In the genomic region with DNA sequence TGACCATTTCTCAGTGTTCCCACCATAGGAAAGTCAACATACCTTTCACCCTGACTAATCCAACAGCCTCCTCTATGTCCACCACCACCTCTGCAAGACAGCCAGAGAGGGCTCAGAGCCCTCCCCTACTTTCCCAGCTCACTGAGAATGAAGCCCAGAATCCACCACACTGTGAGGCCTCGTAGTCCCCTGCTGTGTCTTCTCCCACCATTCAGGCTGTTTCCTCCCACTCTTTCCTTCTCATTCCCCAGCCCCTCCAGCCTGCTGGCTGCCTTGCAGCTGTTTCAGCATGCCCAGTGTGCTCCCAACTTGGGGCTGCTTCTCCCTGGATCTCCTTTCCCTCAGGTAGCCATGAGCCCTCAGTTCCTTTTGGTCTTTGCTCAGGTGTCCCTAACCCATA, we compare ENCODE assay signal across 11 cellular contexts. TPM values are rescaled to one million over a fixed set of nuclear protein-coding genes. Genes with fewer than 3 reads are reported as not detected.
DNase-seq lines count a peak whose midpoint lies in the region; ATAC-seq and TF ChIP-seq lines count a peak whose summit lies in the region.
"Had no signal": no experiment of that assay in that cellular context is flagged by ENCODE, and none has a peak within 500 bp of the region (broad histone marks: within the 10 kb centered on the region; RNA-seq: fewer than 3 reads in every experiment).

No MANE protein-coding gene starts in this region.

- H3K9me1 ChIP-seq in IMR-90 (ENCODE audit: insufficient read depth, low read length): peaks cover 13% of the 10 kb centered on the region

- peaks cover 15% of the 10 kb centered on the region for H3K36me3 ChIP-seq in IMR-90 (ENCODE audit: control insufficient read depth, insufficient read depth, low read length)

- H3K18ac ChIP-seq in IMR-90 (ENCODE audit: low read depth, low read length): no peak overlapping the region

- no peak overlapping the region for H2BK120ac ChIP-seq in IMR-90 (ENCODE audit: low read depth, low read length)

- peak overlapping the region; percentile 45 for H4K91ac ChIP-seq in IMR-90 (ENCODE audit: insufficient read depth, low read depth, low read length)

- H3K4me3 ChIP-seq in IMR-90 (ENCODE audit: insufficient read depth, low read depth, low read length): no peak overlapping the region
- H3K4me3 ChIP-seq: ascending aorta had no signal

- H4K5ac ChIP-seq in IMR-90 (ENCODE audit: low read depth, low read length): peak overlapping the region; percentile 4; the same call in 1 of the 2 replicates

- ATAC-seq in IMR-90 (ENCODE audit: low read depth) (peak; percentile 50), HG02763 (IDR thresholded peaks at IDR 0.05; ENCODE audit: unreplicated experiment) (no peak)
- ATAC-seq in effector memory CD8-positive, alpha-beta T cell (replicated peaks): no peak
- ATAC-seq: sciatic nerve had no signal

- peaks cover 9% of the 10 kb centered on the region for H4K20me1 ChIP-seq in IMR-90 (ENCODE audit: insufficient read depth, low read length)

- peak overlapping the region; percentile 83 for H2AK9ac ChIP-seq in IMR-90 (replicated peaks; ENCODE audit: low read depth, low read length, poor library complexity)

- peak overlapping the region; percentile 66 for H2AK5ac ChIP-seq in IMR-90 (ENCODE audit: low read depth, low read length)

- H3K27me3 Mint-ChIP-seq in effector memory CD8-positive, alpha-beta T cell: no peaks in the 10 kb centered on the region
- H3K27me3 Mint-ChIP-seq in nephron progenitor cell (ENCODE audit: low read depth, poor library complexity): no peaks in the 10 kb centered on the region

- no peak for TF ChIP-seq RAD21 in IMR-90 (IDR thresholded peaks at IDR 0.05; ENCODE audit: low read length)

- POLR2A ChIA-PET in IMR-90 (lab: Charles Lee; ENCODE audit: unreplicated experiment): no interaction called here

- peak overlapping the region in 1 of 2 experiments; percentile 34; a peak in 2 of 4 replicates for H4K8ac ChIP-seq in IMR-90 (ENCODE audit: low read depth in 2 of 2, low read length in 2 of 2)

- CTCF ChIA-PET in IMR-90 (lab: Yijun Ruan, JAX): interaction anchor here (0.6 kb wide), 1 partner anchor 13 kb away, joined by 5 read pairs; no protein-coding TSS in a partner anchor

- TF ChIP-seq CTCF in C4-2B (conservative IDR thresholded peaks at IDR 0.05) (no peak), IMR-90 (conservative IDR thresholded peaks at IDR 0.05; ENCODE audit: low read depth, low read length) (no peak), nephron progenitor cell (IDR thresholded peaks at IDR 0.05) (no peak)

- H3K4me1 ChIP-seq in IMR-90 (ENCODE audit: control insufficient read depth, insufficient read depth, low read length): peaks cover 8% of the 10 kb centered on the region
- H3K4me1 ChIP-seq: ascending aorta had no signal

- no peak overlapping the region for H3K4me3 Mint-ChIP-seq in effector memory CD8-positive, alpha-beta T cell
- peak overlapping the region; percentile 56 for H3K4me3 Mint-ChIP-seq in nephron progenitor cell

- no TSS peak for BruUV-seq in IMR-90 (replicated peaks; lab: Mats Ljungman, UMichigan)

- H3K9ac ChIP-seq in IMR-90 (ENCODE audit: low read depth, low read length): no peak overlapping the region

- TF ChIP-seq POLR2A in IMR-90 (IDR thresholded peaks at IDR 0.05; ENCODE audit: low read depth, low read length): no peak

- peaks cover 36 to 63% of the 10 kb centered on the region in 2 experiments for H3K79me1 ChIP-seq in IMR-90 (ENCODE audit: low read depth in 1 of 2, low read length in 2 of 2)

- dilution Hi-C loops in IMR-90 (cut with HindIII; ENCODE audit: low sequenced_read_pairs, unreplicated experiment): no loop called here

- peak overlapping the region; percentile 2 to 74 for H3K27ac Mint-ChIP-seq in effector memory CD8-positive, alpha-beta T cell
- peak overlapping the region; percentile 94 for H3K27ac Mint-ChIP-seq in nephron progenitor cell

- no peaks in the 10 kb centered on the region for H3K27me3 ChIP-seq in IMR-90 (ENCODE audit: control insufficient read depth, insufficient read depth, low read length)
- H3K27me3 ChIP-seq: ascending aorta had no signal

- no CpG with 5 or more reads among the region's 1 CpG for WGBS in IMR-90 (ENCODE audit: extremely low coverage in 2 of 2, insufficient read length in 1 of 2), 2 experiments

- H3K56ac ChIP-seq in IMR-90 (ENCODE audit: extremely low read depth, insufficient read depth, low read length): no peak overlapping the region

- H2BK5ac ChIP-seq in IMR-90 (ENCODE audit: low read depth, low read length, poor library complexity, severe bottlenecking): peak overlapping the region; percentile 25

- peak overlapping the region; percentile 99 for H3K27ac ChIP-seq in C4-2B
- peak overlapping the region; percentile 12; the same call in 1 of the 2 replicates for H3K27ac ChIP-seq in IMR-90 (ENCODE audit: insufficient read depth, low read length)

- H3K36me3 Mint-ChIP-seq in effector memory CD8-positive, alpha-beta T cell (ENCODE audit: insufficient read depth): peaks cover 18% of the 10 kb centered on the region
- H3K36me3 Mint-ChIP-seq in nephron progenitor cell (ENCODE audit: low read depth): peaks cover 22% of the 10 kb centered on the region

- no peaks in the 10 kb centered on the region for H3K9me3 ChIP-seq in IMR-90 (ENCODE audit: control insufficient read depth, insufficient read depth, low read length)
- H3K9me3 ChIP-seq: ascending aorta had no signal

- H3K23ac ChIP-seq in IMR-90 (ENCODE audit: low read depth, low read length): 0 out of 2 replicates have a peak overlapping the region, but pooled peaks have one; percentile 35

- intact Hi-C loops in IMR-90 (cut with micrococcal nuclease): no loop called here

- no peak overlapping the region for H3K4me2 ChIP-seq in IMR-90 (ENCODE audit: low read depth, low read length)

- H3K4me1 Mint-ChIP-seq in effector memory CD8-positive, alpha-beta T cell (ENCODE audit: low read depth in 2 of 2): peaks cover 47 to 48% of the 10 kb centered on the region in 2 donors
- peaks cover 25% of the 10 kb centered on the region for H3K4me1 Mint-ChIP-seq in nephron progenitor cell

- peak overlapping the region; percentile 49 for H3K4ac ChIP-seq in IMR-90 (ENCODE audit: low read depth, low read length)

- DNase-seq in IMR-90 (peak; percentile 54), nephron progenitor cell (no peak), COLO829 (ENCODE audit: low spot score) (no peak), hippocampal formation (lab: John Stamatoyannopoulos, UW) (no peak), DMS153 treated with DMSO at 0.1 percent for 48 hours (lab: John Stamatoyannopoulos, UW; ENCODE audit: unreplicated experiment) (no peak)
- DNase-seq in effector memory CD8-positive, alpha-beta T cell: no peak
- DNase-seq: activated CD4-positive, CD25-positive, alpha-beta regulatory T cell had no signal

- H3K9me3 Mint-ChIP-seq in effector memory CD8-positive, alpha-beta T cell: no peaks in the 10 kb centered on the region
- no peaks in the 10 kb centered on the region for H3K9me3 Mint-ChIP-seq in nephron progenitor cell

- H2AFZ ChIP-seq in IMR-90 (replicated peaks; ENCODE audit: low read length, poor library complexity): peak overlapping the region; percentile 47

- H3K14ac ChIP-seq in IMR-90 (replicated peaks; ENCODE audit: low read depth, low read length): peak overlapping the region; percentile 23

- H2BK15ac ChIP-seq in IMR-90 (ENCODE audit: low read depth, low read length): peak overlapping the region; percentile 74; the same call in 1 of the 3 replicates

- H2BK20ac ChIP-seq in IMR-90 (ENCODE audit: low read depth, low read length): 0 out of 2 replicates have a peak overlapping the region, but pooled peaks have one; percentile 1

- in situ Hi-C loops in IMR-90 (cut with MboI; ENCODE audit: low sequenced_read_pairs): no loop called here

TF ChIP-seq in IMR-90, 13 proteins besides CTCF, POLR2A, EP300 and RAD21:
- TF ChIP-seq CEBPB (IDR thresholded peaks at IDR 0.05; ENCODE audit: low read depth, low read length): no peak
- no peak for TF ChIP-seq MAZ (IDR thresholded peaks at IDR 0.05; ENCODE audit: borderline replicate concordance, low read depth, low read length)
- no peak for TF ChIP-seq ELK1 (IDR thresholded peaks at IDR 0.05; ENCODE audit: borderline replicate concordance, low read depth, low read length)
- TF ChIP-seq FOS (IDR thresholded peaks at IDR 0.05; ENCODE audit: low read depth, low read length): no peak
- no peak for TF ChIP-seq RCOR1 (IDR thresholded peaks at IDR 0.05; ENCODE audit: insufficient replicate concordance, low read length)
- TF ChIP-seq USF2 (IDR thresholded peaks at IDR 0.05; ENCODE audit: low read depth, low read length): no peak
- no peak for TF ChIP-seq MXI1 (IDR thresholded peaks at IDR 0.05; ENCODE audit: borderline replicate concordance, low read depth, low read length)
- no peak for TF ChIP-seq MAFK (IDR thresholded peaks at IDR 0.05; ENCODE audit: low read depth, low read length)
- TF ChIP-seq RFX5 (IDR thresholded peaks at IDR 0.05; ENCODE audit: low read depth, low read length): no peak
TF ChIP-seq in IMR-90: peak in this region for 0.

RNA-seq across cellular contexts. Expression of gene SGSM3, which starts 27.0 kb away (rescaled TPM):
- 36.4 and 47.5 TPM in 2 replicates for total RNA-seq in IMR-90 (2012; rRNA removed)
- polyA plus RNA-seq in IMR-90 (2012; rRNA removed): 90.1 and 97.4 TPM in 2 replicates
- polyA plus RNA-seq in IMR-90 (2012; cell fraction: cytosol; rRNA removed): 53.3 and 63.2 TPM in 2 replicates
- polyA plus RNA-seq in IMR-90 (2012; cell fraction: nucleus; rRNA removed; ENCODE audit: low replicate concordance): 505 and 1,239 TPM in 2 replicates

RNA-seq across cellular contexts. Expression of gene ADSL, which starts 51.1 kb away (rescaled TPM):
- total RNA-seq in IMR-90 (2012; rRNA removed): 181 and 229 TPM in 2 replicates
- polyA plus RNA-seq in IMR-90 (2012; rRNA removed): 89.8 and 93.6 TPM in 2 replicates
- 54.2 and 95.4 TPM in 2 replicates for polyA plus RNA-seq in IMR-90 (2012; cell fraction: cytosol; rRNA removed)
- polyA plus RNA-seq in IMR-90 (2012; cell fraction: nucleus; rRNA removed; ENCODE audit: low replicate concordance): 84.2 and 143 TPM in 2 replicates
